27 cellular contexts compared by ENCODE assay signal in the genomic region with DNA sequence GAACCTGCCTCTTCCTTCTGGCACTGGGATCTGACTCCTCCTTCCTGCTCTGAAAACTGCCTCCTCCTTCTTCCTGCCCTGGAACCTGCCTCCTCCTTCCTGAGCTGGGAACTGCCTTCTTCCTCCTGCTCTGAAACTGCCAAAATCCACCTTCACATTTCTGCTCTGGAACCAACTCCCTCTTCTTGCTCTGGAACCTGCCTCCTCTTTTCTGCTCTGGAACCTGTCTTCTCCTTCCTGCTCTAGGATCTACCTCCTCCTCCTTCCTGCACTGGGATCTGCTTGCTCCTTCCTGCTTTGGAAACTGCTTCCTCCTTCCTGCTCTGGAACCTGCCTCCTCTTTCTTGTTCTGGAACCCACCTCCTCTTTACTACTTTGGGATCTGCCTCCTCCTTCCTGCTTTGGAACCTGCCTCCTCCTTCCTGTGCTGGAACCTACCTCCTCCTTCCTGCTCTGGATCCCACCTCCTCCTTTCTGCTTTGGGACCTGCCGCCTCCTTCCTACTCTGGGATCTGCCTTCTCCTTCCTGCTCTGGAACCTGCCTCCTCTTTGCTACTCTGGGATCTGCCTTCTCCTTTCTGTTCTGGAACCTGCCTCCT.
"Had no signal": no experiment of that assay in that cellular context is flagged by ENCODE, and none has a peak within 500 bp of the region (broad histone marks: within the 10 kb centered on the region; RNA-seq: fewer than 3 reads in every experiment).

No MANE protein-coding gene starts in this region.

- H3K4me3 Mint-ChIP-seq: activated CD8-positive, alpha-beta T cell treated with anti-CD3 and anti-CD28 coated beads for 36 hours; activated naive CD8-positive, alpha-beta T cell; activated T-cell treated with anti-CD3 and anti-CD28 coated beads, Interleukin-2, amount 50 U/mL, for 24 hours had no signal

- H3K27me3 Mint-ChIP-seq: activated CD8-positive, alpha-beta T cell treated with anti-CD3 and anti-CD28 coated beads for 36 hours; activated naive CD8-positive, alpha-beta T cell had no signal

- H3K9me3 ChIP-seq: SJCRH30, SK-N-SH had no signal

- DNase-seq: activated CD4-positive, alpha-beta T cell treated with anti-CD3 and anti-CD28 coated beads, Interleukin-2, amount 50 U/mL, for 1 hour; activated CD4-positive, CD25-positive, alpha-beta regulatory T cell; activated CD8-positive, alpha-beta memory T cell treated with anti-CD3 and anti-CD28 coated beads, Interleukin-2, amount 50 U/mL, for 48 hours; activated CD8-positive, alpha-beta T cell treated with anti-CD3 and anti-CD28 coated beads for 36 hours; activated effector memory CD4-positive, alpha-beta T cell treated with anti-CD3 and anti-CD28 coated beads, Interleukin-2, amount 50 U/mL, for 16 hours; activated naive CD4-positive, alpha-beta T cell treated with Interleukin-2 at 50 U/mL for 16 hours; activated T-cell treated with anti-CD3 and anti-CD28 coated beads, Interleukin-2, amount 50 U/mL, for 24 hours; amygdala; brain microvascular endothelial cell; cerebellar nuclear complex; NCI-H1092; NCI-H1417; NCI-H1930; NCI-H2107; NCI-H2171 treated with DMSO at 0.1 percent for 48 hours; NCI-H226; NCI-H526; NCI-H774; RPMI8226; SJCRH30; SK-N-SH; T-helper 1 cell had no signal

- H3K36me3 ChIP-seq: brain microvascular endothelial cell, SJCRH30 had no signal

- H3K4me2 ChIP-seq: KMS-11, SK-N-SH had no signal

- H3K9me3 Mint-ChIP-seq: activated CD8-positive, alpha-beta T cell treated with anti-CD3 and anti-CD28 coated beads for 36 hours; activated T-cell treated with anti-CD3 and anti-CD28 coated beads, Interleukin-2, amount 50 U/mL, for 24 hours had no signal

- H3K27ac ChIP-seq: brain microvascular endothelial cell, KMS-11, SJCRH30, VCaP had no signal

- H3K4me3 ChIP-seq: SJCRH30 had no signal

- H3K27ac Mint-ChIP-seq: activated CD8-positive, alpha-beta T cell treated with anti-CD3 and anti-CD28 coated beads for 36 hours; activated naive CD8-positive, alpha-beta T cell; activated T-cell treated with anti-CD3 and anti-CD28 coated beads, Interleukin-2, amount 50 U/mL, for 24 hours had no signal

- H3K27me3 ChIP-seq: brain microvascular endothelial cell, SJCRH30 had no signal

- ATAC-seq: activated CD8-positive, alpha-beta T cell treated with anti-CD3 and anti-CD28 coated beads for 36 hours; Panc1; Right ventricle myocardium inferior had no signal

- H3K9ac ChIP-seq: KMS-11, SK-N-SH had no signal

- H3K36me3 Mint-ChIP-seq: activated naive CD8-positive, alpha-beta T cell had no signal

- H3K9me2 ChIP-seq: SK-N-SH had no signal
